In genomic region chr17:4846635-4847390, GRCh38 we compare ENCODE assay signal across 21 cellular contexts. TPM values are rescaled to one million over a fixed set of nuclear protein-coding genes. Genes with fewer than 3 reads are reported as not detected.
DNase-seq lines count a peak whose midpoint lies in the region; ATAC-seq, FAIRE-seq and TF ChIP-seq lines count a peak whose summit lies in the region.
"Had no signal": no experiment of that assay in that cellular context is flagged by ENCODE, and none has a peak within 500 bp of the region (broad histone marks: within the 10 kb centered on the region; RNA-seq: fewer than 3 reads in every experiment).

No MANE protein-coding gene starts in this region.

- H3K4me2 ChIP-seq in A549 (no peak overlapping the region), PC-9 (peak overlapping the region; percentile 70)
- H3K4me2 ChIP-seq: SK-N-SH had no signal

- H3K4me3 ChIP-seq in A549, result no peak overlapping the region
- no peak overlapping the region for H3K4me3 ChIP-seq in PC-9
- no peak overlapping the region for H3K4me3 ChIP-seq in lower lobe of right lung

- intact Hi-C loops in PC-9 (cut with micrococcal nuclease; ENCODE audit: unreplicated experiment), result loop anchor here (5.0 kb wide), 1 partner anchor 50 kb away; the partner anchor contains the start of gene PSMB6
- intact Hi-C loops in dendritic cell treated with granulocyte-macrophage colony-stimulating factor and Interleukin-4, amounts not matched to agents 40 ng/mL and 50 ng/mL, for 4 days (cut with micrococcal nuclease), result no loop called here
- intact Hi-C loops in lower lobe of right lung (cut with DNase I), result no loop called here

- no peak overlapping the region for H2AFZ ChIP-seq in PC-9

- peak; percentile 23 for FAIRE-seq in A549 (lab: Jason Lieb, UNC)

- no peaks in the 10 kb centered on the region for H3K9me3 Mint-ChIP-seq in dendritic cell treated with granulocyte-macrophage colony-stimulating factor and Interleukin-4, amounts not matched to agents 40 ng/mL and 50 ng/mL, for 4 days
- H3K9me3 Mint-ChIP-seq: CD4-positive, alpha-beta T cell; H9 had no signal

- ATAC-seq in A549, result no peak
- ATAC-seq in lower lobe of right lung, result no peak
- no peak for ATAC-seq in GM21528 (IDR thresholded peaks at IDR 0.05; ENCODE audit: low FRiP score, unreplicated experiment)
- ATAC-seq in GM19395 (IDR thresholded peaks at IDR 0.05; ENCODE audit: unreplicated experiment), result no peak

- H3K9me3 ChIP-seq in A549 (no peaks in the 10 kb centered on the region), PC-9 (ENCODE audit: insufficient read depth, low read depth) (no peaks in the 10 kb centered on the region), lower lobe of right lung (no peaks in the 10 kb centered on the region)
- H3K9me3 ChIP-seq: BE2C, Caco-2, SK-N-SH had no signal

- H3K4me3 Mint-ChIP-seq in dendritic cell treated with granulocyte-macrophage colony-stimulating factor and Interleukin-4, amounts not matched to agents 40 ng/mL and 50 ng/mL, for 4 days, result no peak overlapping the region
- H3K4me3 Mint-ChIP-seq: CD4-positive, alpha-beta T cell; H9 had no signal

- DNase-seq in A549 (ENCODE audit: low read depth in 1 of 2, low spot score in 1 of 2) (no peak), PC-9 (no peak), lower lobe of right lung (no peak), activated gamma-delta T cell (lab: John Stamatoyannopoulos, UW) (no peak), NCI-H748 treated with DMSO at 0.1 percent for 48 hours (lab: John Stamatoyannopoulos, UW) (no peak)
- DNase-seq: BE2C; Caco-2; CD4-positive, alpha-beta T cell; DMS153; GF-D8; H9; NCI-H1105 treated with DMSO at 0.1 percent for 48 hours; NCI-H1694; NCI-H2081 treated with DMSO at 0.1 percent for 48 hours; NK-92 treated with Interleukin-12 subunit alpha and Interleukin-12 subunit beta, amount 100 ng/mL, for 24 hours; SHP77 treated with DMSO at 0.1 percent for 48 hours; SK-N-SH had no signal

- TF ChIP-seq RAD21 in A549 (conservative IDR thresholded peaks at IDR 0.05 in 1 of 2, IDR thresholded peaks at IDR 0.05 in 1 of 2), result no peak

- no peak for TF ChIP-seq EP300 in A549 (IDR thresholded peaks at IDR 0.05)

- CTCF ChIA-PET in A549 (lab: Yijun Ruan, JAX), result interaction anchor here (1.0 to 2.0 kb wide), 5 partner anchors 9 to 115 kb away, joined by 3 to 9 read pairs (median 3); no protein-coding TSS in a partner anchor
- CTCF ChIA-PET in PC-9 (lab: Charles Lee), result no interaction called here

- WGBS in A549 (ENCODE audit: missing lambda C conversion rate), result 83% methylated on average over 13 of the region's 13 CpGs

- peaks cover 24% of the 10 kb centered on the region for H3K36me3 Mint-ChIP-seq in dendritic cell treated with granulocyte-macrophage colony-stimulating factor and Interleukin-4, amounts not matched to agents 40 ng/mL and 50 ng/mL, for 4 days (ENCODE audit: low read depth)

- no peak for TF ChIP-seq POLR2A in A549 (IDR thresholded peaks at IDR 0.05; ENCODE audit: low read length)

- H4K20me1 ChIP-seq in PC-9 (ENCODE audit: insufficient read depth), result 0 out of 2 replicates have a peak, but pooled peaks cover 4% of the 10 kb centered on the region

- H3F3A ChIP-seq in PC-9 (ENCODE audit: insufficient read depth, low read depth), result peaks cover 56% of the 10 kb centered on the region

- no TSS peak for BruUV-seq in PC-9 (replicated peaks; lab: Mats Ljungman, UMichigan)

- H3K27me3 ChIP-seq in PC-9 (ENCODE audit: insufficient read depth, low read depth), result no peaks in the 10 kb centered on the region
- H3K27me3 ChIP-seq in lower lobe of right lung (ENCODE audit: low read depth), result no peaks in the 10 kb centered on the region
- H3K27me3 ChIP-seq: BE2C had no signal

- H3K27ac ChIP-seq in A549, result no peak overlapping the region
- peak overlapping the region; percentile 94 for H3K27ac ChIP-seq in PC-9
- H3K27ac ChIP-seq in lower lobe of right lung, result peak overlapping the region; percentile 9
- H3K27ac ChIP-seq: HL-60 had no signal

- TF ChIP-seq CTCF in A549 (IDR thresholded peaks at IDR 0.05) (no peak), PC-9 (conservative IDR thresholded peaks at IDR 0.05) (no peak), lower lobe of right lung (IDR thresholded peaks at IDR 0.05) (no peak)

- H3K36me3 ChIP-seq in PC-9 (ENCODE audit: low read depth), result no peaks in the 10 kb centered on the region
- no peaks in the 10 kb centered on the region for H3K36me3 ChIP-seq in lower lobe of right lung
- H3K36me3 ChIP-seq: BE2C had no signal

- peaks cover 94% of the 10 kb centered on the region for H3K4me1 Mint-ChIP-seq in dendritic cell treated with granulocyte-macrophage colony-stimulating factor and Interleukin-4, amounts not matched to agents 40 ng/mL and 50 ng/mL, for 4 days (ENCODE audit: low read depth)

- H3K4me1 ChIP-seq in A549, result peaks cover 48% of the 10 kb centered on the region
- peaks cover 57% of the 10 kb centered on the region for H3K4me1 ChIP-seq in PC-9 (replicated peaks; ENCODE audit: insufficient read depth)
- peaks cover 76% of the 10 kb centered on the region for H3K4me1 ChIP-seq in lower lobe of right lung
- H3K4me1 ChIP-seq: BE2C had no signal

- peaks cover 86% of the 10 kb centered on the region for H3K79me2 ChIP-seq in PC-9 (ENCODE audit: low read depth)

- H3K9me2 ChIP-seq in PC-9 (ENCODE audit: insufficient read depth), result no peaks in the 10 kb centered on the region
- H3K9me2 ChIP-seq: SK-N-SH had no signal

- POLR2A ChIA-PET in A549 (lab: Yijun Ruan, JAX), result no interaction called here
- POLR2A ChIA-PET in PC-9 (lab: Charles Lee; ENCODE audit: unreplicated experiment), result interaction anchor here (0.6 kb wide), 2 partner anchors 37 to 121 kb away, joined by 3 to 5 read pairs; partner anchors contain the start of gene SPAG7

- H3K27ac Mint-ChIP-seq in dendritic cell treated with granulocyte-macrophage colony-stimulating factor and Interleukin-4, amounts not matched to agents 40 ng/mL and 50 ng/mL, for 4 days, result peak overlapping the region; percentile 96
- H3K27ac Mint-ChIP-seq: CD4-positive, alpha-beta T cell had no signal

- H3K27me3 Mint-ChIP-seq in dendritic cell treated with granulocyte-macrophage colony-stimulating factor and Interleukin-4, amounts not matched to agents 40 ng/mL and 50 ng/mL, for 4 days, result no peaks in the 10 kb centered on the region
- H3K27me3 Mint-ChIP-seq: CD4-positive, alpha-beta T cell had no signal

TF ChIP-seq in A549, 52 proteins besides CTCF, POLR2A, EP300 and RAD21 (continues in another document):
- TF ChIP-seq ZSCAN20 (CRISPR knock-in tag; IDR thresholded peaks at IDR 0.05) (no peak), BHLHE40 (IDR thresholded peaks at IDR 0.05; ENCODE audit: low read depth, low read length) (no peak), ZC3H11A (IDR thresholded peaks at IDR 0.05) (no peak), HES2 (IDR thresholded peaks at IDR 0.05) (no peak), RCOR1 (IDR thresholded peaks at IDR 0.05; ENCODE audit: low read depth, low read length) (no peak), CBX8 (IDR thresholded peaks at IDR 0.05) (no peak), PBX3 (IDR thresholded peaks at IDR 0.05) (no peak)

RNA-seq across cellular contexts. Expression of gene MINK1, which starts 13.7 kb away (rescaled TPM):
- polyA plus RNA-seq in A549 (2011; rRNA removed) (41.3 and 47.1 TPM in 2 replicates), A549 (2017; fragmentation: RNase III; extraction: RNeasy Plus Mini Kit Qiagen cat#74134 plus additional on column Dnase treatment) (65.2 to 73.1 TPM (median 66.9 TPM) in 3 replicates)
- polyA plus RNA-seq in A549 (2012; cell fraction: cytosol; rRNA removed), result 63.5 and 67.0 TPM in 2 replicates
- polyA plus RNA-seq in A549 (2012; cell fraction: nucleus; rRNA removed), result 252 and 284 TPM in 2 replicates
- polyA minus RNA-seq in A549 (2011; rRNA and poly(A)+ RNA removed), result 46.5 and 62.3 TPM in 2 replicates
- total RNA-seq in PC-9 (2021) (160 and 190 TPM in 2 replicates), lower lobe of right lung (155 TPM)

RNA-seq across cellular contexts. Expression of gene PLD2, which starts 39.9 kb away (rescaled TPM):
- polyA plus RNA-seq in A549 (2011; rRNA removed) (17.0 and 20.2 TPM in 2 replicates), A549 (2017; fragmentation: RNase III; extraction: RNeasy Plus Mini Kit Qiagen cat#74134 plus additional on column Dnase treatment) (23.0 to 27.4 TPM (median 23.7 TPM) in 3 replicates)
- 24.5 and 30.1 TPM in 2 replicates for polyA plus RNA-seq in A549 (2012; cell fraction: cytosol; rRNA removed)
- 114 and 147 TPM in 2 replicates for polyA plus RNA-seq in A549 (2012; cell fraction: nucleus; rRNA removed)
- polyA minus RNA-seq in A549 (2011; rRNA and poly(A)+ RNA removed), result 27.1 and 27.4 TPM in 2 replicates
- total RNA-seq in PC-9 (2021) (95.5 and 116 TPM in 2 replicates), lower lobe of right lung (38.4 TPM)

RNA-seq across cellular contexts. Expression of gene PSMB6, which starts 50.8 kb away (rescaled TPM):
- 376 and 414 TPM in 2 replicates for polyA plus RNA-seq in A549 (2011; rRNA removed)
- 763 and 829 TPM in 2 replicates for polyA plus RNA-seq in A549 (2012; cell fraction: cytosol; rRNA removed)
- polyA plus RNA-seq in A549 (2012; cell fraction: nucleus; rRNA removed), result 423 and 460 TPM in 2 replicates
- 387 to 424 TPM (median 414 TPM) in 3 replicates for polyA plus RNA-seq in A549 (2017; fragmentation: RNase III; extraction: RNeasy Plus Mini Kit Qiagen cat#74134 plus additional on column Dnase treatment)
- 332 and 401 TPM in 2 replicates for polyA minus RNA-seq in A549 (2011; rRNA and poly(A)+ RNA removed)
- 214 and 326 TPM in 2 replicates for total RNA-seq in PC-9 (2021)
- 95.5 TPM for total RNA-seq in lower lobe of right lung

RNA-seq across cellular contexts. Expression of gene C17orf107, which starts 52.5 kb away (rescaled TPM):
- polyA plus RNA-seq in A549 (2011; rRNA removed), result 0.11 and 0.13 TPM in 2 replicates
- 0.17 and 0.23 TPM in 2 replicates for polyA plus RNA-seq in A549 (2012; cell fraction: cytosol; rRNA removed)
- 1.2 and 1.5 TPM in 2 replicates for polyA plus RNA-seq in A549 (2012; cell fraction: nucleus; rRNA removed)
- 0.16 to 0.30 TPM (median 0.25 TPM) in 3 replicates for polyA plus RNA-seq in A549 (2017; fragmentation: RNase III; extraction: RNeasy Plus Mini Kit Qiagen cat#74134 plus additional on column Dnase treatment)
- 0.17 and 0.29 TPM in 2 replicates for polyA minus RNA-seq in A549 (2011; rRNA and poly(A)+ RNA removed)
- total RNA-seq in PC-9 (2021), result 2.6 and 3.1 TPM in 2 replicates
- 2.2 TPM for total RNA-seq in lower lobe of right lung

Comparison
In these comparisons a context has a peak if more than half of its experiments do, and no peak if none do; other contexts are left out.
1. H3K27ac ChIP-seq: peak in PC-9 (single experiment) and lower lobe of right lung (single experiment); none in A549 (0 of 2).